ENCODE assay signal across 29 cellular contexts in the genomic region with DNA sequence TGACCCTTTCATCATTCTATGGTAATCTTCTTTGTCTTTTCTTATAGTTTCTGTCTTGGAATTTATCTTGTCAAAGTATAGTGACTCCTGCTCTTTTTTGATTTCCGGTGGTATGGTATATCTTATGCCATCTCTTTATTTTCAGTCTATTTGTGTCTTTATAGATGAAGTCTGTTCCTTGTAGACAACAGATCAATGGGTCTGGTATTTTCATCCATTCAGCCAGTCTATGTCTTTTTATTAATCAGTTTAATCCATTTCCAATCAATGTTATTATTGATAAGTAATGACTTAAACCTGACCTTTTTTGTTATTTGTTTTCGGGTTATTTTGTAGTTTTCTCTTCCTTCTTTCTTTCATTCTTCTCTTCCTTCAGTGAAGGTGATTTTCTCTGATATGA.
A peak's percentile ranks its signal among the peaks of the same experiment; 100 is the strongest.
DNase-seq lines count a peak whose midpoint lies in the region; ATAC-seq and TF ChIP-seq lines count a peak whose summit lies in the region.
"Had no signal": no experiment of that assay in that cellular context is flagged by ENCODE, and none has a peak within 500 bp of the region (broad histone marks: within the 10 kb centered on the region; RNA-seq: fewer than 3 reads in every experiment).

No MANE protein-coding gene starts in this region.

- no peaks in the 10 kb centered on the region for H3K79me2 ChIP-seq in Karpas-422 (ENCODE audit: low read length)

- POLR2A ChIA-PET in HEK293 (lab: Yijun Ruan, JAX) = no interaction called here

- 0 out of 2 replicates have a peak overlapping the region, but pooled peaks have one; percentile 23 for H2AFZ ChIP-seq in Karpas-422 (ENCODE audit: low read length)

- DNase-seq in Karpas-422 = no peak
- DNase-seq in NCI-H1694 treated with DMSO at 0.1 percent for 48 hours (lab: John Stamatoyannopoulos, UW) = no peak
- DNase-seq: 8988T; ACHN; AML-193; BE2C; C1 segment of cervical spinal cord; Caco-2; Calu3; CD4-positive, alpha-beta memory T cell; CD4-positive, alpha-beta T cell; CD4-positive, CD25-positive, alpha-beta regulatory T cell; CD8-positive, alpha-beta memory T cell; CD8-positive, alpha-beta T cell; COR-L47; DMS 273 treated with DMSO at 0.1 percent for 48 hours; DMS153; DMS53; DMS79; DMS79 treated with DMSO at 0.1 percent for 48 hours; DND-41; EL had no signal

- H3K9ac ChIP-seq in Karpas-422 (ENCODE audit: low read length) = no peak overlapping the region
- H3K9ac ChIP-seq: BLaER1; BLaER1 treated with 17β-estradiol and CSF1 and Interleukin-3, amounts not matched to agents 10 nM and 100 nM had no signal

- H3K9me2 ChIP-seq in Karpas-422 (replicated peaks; ENCODE audit: insufficient read depth, low read length) = no peaks in the 10 kb centered on the region

- H3K4me3 ChIP-seq in HEK293 (ENCODE audit: low read depth, low read length) (no peak overlapping the region), Karpas-422 (ENCODE audit: low read length) (no peak overlapping the region)
- H3K4me3 ChIP-seq: A549; BLaER1; BLaER1 treated with 17β-estradiol and CSF1 and Interleukin-3, amounts not matched to agents 10 nM and 100 nM had no signal

- no peaks in the 10 kb centered on the region for H4K20me1 ChIP-seq in Karpas-422 (ENCODE audit: insufficient read depth, low read depth, low read length)
- H4K20me1 ChIP-seq: BLaER1; BLaER1 treated with 17β-estradiol and CSF1 and Interleukin-3, amounts not matched to agents 10 nM and 100 nM had no signal

- H3K4me1 ChIP-seq in HEK293 (ENCODE audit: control insufficient read depth, insufficient read depth, low read length) (no peaks in the 10 kb centered on the region), Karpas-422 (ENCODE audit: low read length) (no peaks in the 10 kb centered on the region)
- H3K4me1 ChIP-seq: A549; BE2C; BLaER1; BLaER1 treated with 17β-estradiol and CSF1 and Interleukin-3, amounts not matched to agents 10 nM and 100 nM; Caco-2 had no signal

- H3K27ac ChIP-seq in HEK293 (ENCODE audit: extremely low read depth, low read depth, low read length) (no peak overlapping the region), Karpas-422 (ENCODE audit: low read length) (no peak overlapping the region)
- H3K27ac ChIP-seq: 22Rv1; A549; BLaER1; BLaER1 treated with 17β-estradiol and CSF1 and Interleukin-3, amounts not matched to agents 10 nM and 100 nM; C4-2B had no signal

- no peaks in the 10 kb centered on the region for H3K9me3 ChIP-seq in HEK293 (ENCODE audit: control insufficient read depth, insufficient read depth, low read depth, low read length)
- peaks cover 5% of the 10 kb centered on the region; the same call in 1 of the 2 replicates for H3K9me3 ChIP-seq in Karpas-422 (ENCODE audit: low read length)
- H3K9me3 ChIP-seq: BE2C, Caco-2 had no signal

- no peak overlapping the region for H3K4me2 ChIP-seq in Karpas-422 (ENCODE audit: low read depth, low read length, poor library complexity, severe bottlenecking)
- H3K4me2 ChIP-seq: A549; BLaER1; BLaER1 treated with 17β-estradiol and CSF1 and Interleukin-3, amounts not matched to agents 10 nM and 100 nM had no signal

- H3K27me3 ChIP-seq in Karpas-422 (ENCODE audit: low read length) = no peaks in the 10 kb centered on the region
- H3K27me3 ChIP-seq: BE2C; BLaER1; BLaER1 treated with 17β-estradiol and CSF1 and Interleukin-3, amounts not matched to agents 10 nM and 100 nM had no signal

- no peaks in the 10 kb centered on the region for H3K36me3 ChIP-seq in HEK293 (ENCODE audit: control insufficient read depth in 2 of 2, insufficient read depth in 1 of 2, low read length in 2 of 2)
- no peaks in the 10 kb centered on the region for H3K36me3 ChIP-seq in Karpas-422 (ENCODE audit: insufficient read depth, low read length)
- H3K36me3 ChIP-seq: BE2C; BLaER1; BLaER1 treated with 17β-estradiol and CSF1 and Interleukin-3, amounts not matched to agents 10 nM and 100 nM had no signal

- no peak for TF ChIP-seq CTCF in HEK293 (tag by site-specific recombination; IDR thresholded peaks at IDR 0.05)

- no peak for ATAC-seq in HG03457 (IDR thresholded peaks at IDR 0.05; ENCODE audit: unreplicated experiment)
- ATAC-seq: A549; CD8-positive, alpha-beta T cell had no signal

- CTCF ChIA-PET in HEK293 (lab: Yijun Ruan, JAX) = no interaction called here

TF ChIP-seq in HEK293, 187 proteins besides CTCF, POLR2A, EP300 and RAD21:
- TF ChIP-seq, protein P1, sequence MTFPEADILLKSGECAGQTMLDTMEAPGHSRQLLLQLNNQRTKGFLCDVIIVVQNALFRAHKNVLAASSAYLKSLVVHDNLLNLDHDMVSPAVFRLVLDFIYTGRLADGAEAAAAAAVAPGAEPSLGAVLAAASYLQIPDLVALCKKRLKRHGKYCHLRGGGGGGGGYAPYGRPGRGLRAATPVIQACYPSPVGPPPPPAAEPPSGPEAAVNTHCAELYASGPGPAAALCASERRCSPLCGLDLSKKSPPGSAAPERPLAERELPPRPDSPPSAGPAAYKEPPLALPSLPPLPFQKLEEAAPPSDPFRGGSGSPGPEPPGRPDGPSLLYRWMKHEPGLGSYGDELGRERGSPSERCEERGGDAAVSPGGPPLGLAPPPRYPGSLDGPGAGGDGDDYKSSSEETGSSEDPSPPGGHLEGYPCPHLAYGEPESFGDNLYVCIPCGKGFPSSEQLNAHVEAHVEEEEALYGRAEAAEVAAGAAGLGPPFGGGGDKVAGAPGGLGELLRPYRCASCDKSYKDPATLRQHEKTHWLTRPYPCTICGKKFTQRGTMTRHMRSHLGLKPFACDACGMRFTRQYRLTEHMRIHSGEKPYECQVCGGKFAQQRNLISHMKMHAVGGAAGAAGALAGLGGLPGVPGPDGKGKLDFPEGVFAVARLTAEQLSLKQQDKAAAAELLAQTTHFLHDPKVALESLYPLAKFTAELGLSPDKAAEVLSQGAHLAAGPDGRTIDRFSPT (tag by site-specific recombination; IDR thresholded peaks at IDR 0.05) = no peak
- TF ChIP-seq ZNF140 (tag by site-specific recombination; IDR thresholded peaks at IDR 0.05) = no peak
- TF ChIP-seq, protein P2, sequence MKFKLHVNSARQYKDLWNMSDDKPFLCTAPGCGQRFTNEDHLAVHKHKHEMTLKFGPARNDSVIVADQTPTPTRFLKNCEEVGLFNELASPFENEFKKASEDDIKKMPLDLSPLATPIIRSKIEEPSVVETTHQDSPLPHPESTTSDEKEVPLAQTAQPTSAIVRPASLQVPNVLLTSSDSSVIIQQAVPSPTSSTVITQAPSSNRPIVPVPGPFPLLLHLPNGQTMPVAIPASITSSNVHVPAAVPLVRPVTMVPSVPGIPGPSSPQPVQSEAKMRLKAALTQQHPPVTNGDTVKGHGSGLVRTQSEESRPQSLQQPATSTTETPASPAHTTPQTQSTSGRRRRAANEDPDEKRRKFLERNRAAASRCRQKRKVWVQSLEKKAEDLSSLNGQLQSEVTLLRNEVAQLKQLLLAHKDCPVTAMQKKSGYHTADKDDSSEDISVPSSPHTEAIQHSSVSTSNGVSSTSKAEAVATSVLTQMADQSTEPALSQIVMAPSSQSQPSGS (tag by site-specific recombination; IDR thresholded peaks at IDR 0.05; ENCODE audit: low read depth) = no peak
- TF ChIP-seq ZNF571 (tag by site-specific recombination; IDR thresholded peaks at IDR 0.05) = no peak
- peak; percentile 97 for TF ChIP-seq SETDB1 (IDR thresholded peaks at IDR 0.05; ENCODE audit: insufficient read length, low read length)
- no peak for TF ChIP-seq ZNF184 (tag by site-specific recombination; IDR thresholded peaks at IDR 0.05)
- TF ChIP-seq, protein P3, sequence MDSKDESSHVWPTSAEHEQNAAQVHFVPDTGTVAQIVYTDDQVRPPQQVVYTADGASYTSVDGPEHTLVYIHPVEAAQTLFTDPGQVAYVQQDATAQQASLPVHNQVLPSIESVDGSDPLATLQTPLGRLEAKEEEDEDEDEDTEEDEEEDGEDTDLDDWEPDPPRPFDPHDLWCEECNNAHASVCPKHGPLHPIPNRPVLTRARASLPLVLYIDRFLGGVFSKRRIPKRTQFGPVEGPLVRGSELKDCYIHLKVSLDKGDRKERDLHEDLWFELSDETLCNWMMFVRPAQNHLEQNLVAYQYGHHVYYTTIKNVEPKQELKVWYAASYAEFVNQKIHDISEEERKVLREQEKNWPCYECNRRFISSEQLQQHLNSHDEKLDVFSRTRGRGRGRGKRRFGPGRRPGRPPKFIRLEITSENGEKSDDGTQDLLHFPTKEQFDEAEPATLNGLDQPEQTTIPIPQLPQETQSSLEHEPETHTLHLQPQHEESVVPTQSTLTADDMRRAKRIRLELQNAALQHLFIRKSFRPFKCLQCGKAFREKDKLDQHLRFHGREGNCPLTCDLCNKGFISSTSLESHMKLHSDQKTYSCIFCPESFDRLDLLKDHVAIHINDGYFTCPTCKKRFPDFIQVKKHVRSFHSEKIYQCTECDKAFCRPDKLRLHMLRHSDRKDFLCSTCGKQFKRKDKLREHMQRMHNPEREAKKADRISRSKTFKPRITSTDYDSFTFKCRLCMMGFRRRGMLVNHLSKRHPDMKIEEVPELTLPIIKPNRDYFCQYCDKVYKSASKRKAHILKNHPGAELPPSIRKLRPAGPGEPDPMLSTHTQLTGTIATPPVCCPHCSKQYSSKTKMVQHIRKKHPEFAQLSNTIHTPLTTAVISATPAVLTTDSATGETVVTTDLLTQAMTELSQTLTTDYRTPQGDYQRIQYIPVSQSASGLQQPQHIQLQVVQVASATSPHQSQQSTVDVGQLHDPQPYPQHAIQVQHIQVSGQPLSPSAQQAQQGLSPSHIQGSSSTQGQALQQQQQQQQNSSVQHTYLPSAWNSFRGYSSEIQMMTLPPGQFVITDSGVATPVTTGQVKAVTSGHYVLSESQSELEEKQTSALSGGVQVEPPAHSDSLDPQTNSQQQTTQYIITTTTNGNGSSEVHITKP (tag by site-specific recombination; IDR thresholded peaks at IDR 0.05) = no peak
